ENCODE assay signal across 8 cellular contexts in the genomic region with DNA sequence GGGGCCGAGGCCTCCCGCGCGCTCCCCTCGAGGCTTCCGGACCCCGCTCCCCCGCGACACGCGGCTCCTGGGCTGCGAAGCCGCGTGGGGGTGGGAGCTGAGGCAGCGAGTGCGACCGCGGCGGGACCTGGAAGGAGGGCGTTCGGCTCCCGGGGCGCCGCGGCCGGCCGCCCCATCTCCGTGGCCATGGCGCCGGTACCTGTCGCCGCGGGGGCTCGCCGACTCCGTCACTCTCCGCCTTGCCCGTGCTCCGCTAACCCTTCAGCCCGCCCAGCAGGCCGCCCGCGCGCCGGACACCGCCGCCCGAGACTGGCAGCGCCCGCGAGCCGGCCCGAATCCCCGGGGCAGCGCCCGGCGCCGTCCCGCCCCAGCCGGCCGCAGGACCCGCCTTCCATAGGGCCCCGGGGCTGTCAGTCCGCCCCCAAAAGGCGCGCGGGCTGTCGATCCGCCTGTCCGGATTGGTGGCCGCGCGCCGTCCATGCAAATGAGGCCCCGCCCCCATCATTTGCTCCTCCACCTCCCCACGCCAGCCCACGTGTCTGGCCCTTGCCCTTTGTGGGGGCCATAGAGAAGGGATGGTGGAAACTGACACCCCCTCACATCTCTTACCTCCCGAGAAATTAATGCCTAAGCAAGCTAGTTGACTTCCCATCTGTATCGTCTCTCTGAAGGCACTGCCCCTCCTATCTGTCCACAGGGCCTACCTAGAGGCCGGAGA. TPM values are rescaled to one million over a fixed set of nuclear protein-coding genes. Genes with fewer than 3 reads are reported as not detected.
DNase-seq lines count a peak whose midpoint lies in the region; ATAC-seq and TF ChIP-seq lines count a peak whose summit lies in the region.

TSS of gene FKBP5 (minus strand) at position 311 of the 718 bp plus-strand sequence. CDS start 46,091 bp downstream, outside the sequence.

- peak within 1 kb of the TSS; percentile 88 for H3K4me3 Mint-ChIP-seq in GM23338
- peak within 1 kb of the TSS; percentile 90 for H3K4me3 Mint-ChIP-seq in activated naive CD8-positive, alpha-beta T cell treated with anti-CD3 and anti-CD28 coated beads, Interleukin-2, amount 50 U/mL, for 24 hours

- peak; percentile 92 for DNase-seq in ELR (ENCODE audit: low read depth)
- peak; percentile 96 for DNase-seq in GM23338 (ENCODE audit: low spot score)
- peak; percentile 88 for DNase-seq in LoVo (ENCODE audit: low spot score)
- peak; percentile 83 for DNase-seq in SW480 (ENCODE audit: low spot score)
- peak; percentile 94 for DNase-seq in activated naive CD8-positive, alpha-beta T cell treated with anti-CD3 and anti-CD28 coated beads, Interleukin-2, amount 50 U/mL, for 24 hours
- peak; percentile 95 to 96 for DNase-seq in cardiac muscle cell (ENCODE audit: low read depth in 1 of 2, low spot score in 1 of 2)
- peak; percentile 90 for DNase-seq in pons (ENCODE audit: low spot score)
- DNase-seq in transverse colon: peak; percentile 97

- in situ Hi-C loops in transverse colon (cut with MboI; ENCODE audit: low pct_ligation_motif_present in 1 of 4, low pct_unique_long_range_greater_than_20kb in 1 of 4, low sequenced_read_pairs in 3 of 4): no loop called here

- no peaks in the 10 kb centered on the region for H3K36me3 ChIP-seq in GM23338 (ENCODE audit: insufficient read depth)
- H3K36me3 ChIP-seq in cardiac muscle cell: no peaks in the 10 kb centered on the region
- peaks cover 0 to 6% (median 2%) of the 10 kb centered on the region in 4 donors for H3K36me3 ChIP-seq in transverse colon

- H3K27ac Mint-ChIP-seq in GM23338: peak within 1 kb of the TSS; percentile 8; the same call in 1 of the 2 replicates
- H3K27ac Mint-ChIP-seq in activated naive CD8-positive, alpha-beta T cell treated with anti-CD3 and anti-CD28 coated beads, Interleukin-2, amount 50 U/mL, for 24 hours: peak within 1 kb of the TSS; percentile 94

- no peaks in the 10 kb centered on the region for H3K9me3 Mint-ChIP-seq in GM23338
- no peaks in the 10 kb centered on the region for H3K9me3 Mint-ChIP-seq in activated naive CD8-positive, alpha-beta T cell treated with anti-CD3 and anti-CD28 coated beads, Interleukin-2, amount 50 U/mL, for 24 hours

- peaks cover 14% of the 10 kb centered on the region; the same call in 1 of the 2 replicates for H3F3A ChIP-seq in GM23338 (replicated peaks; ENCODE audit: low read depth)

- peaks cover 20% of the 10 kb centered on the region for H3K27me3 ChIP-seq in GM23338 (ENCODE audit: insufficient read depth)
- no peaks in the 10 kb centered on the region for H3K27me3 ChIP-seq in cardiac muscle cell
- no peaks in the 10 kb centered on the region for H3K27me3 ChIP-seq in transverse colon

- H3K27me3 Mint-ChIP-seq in GM23338 (ENCODE audit: insufficient read depth, low read depth, poor library complexity): peaks cover 9% of the 10 kb centered on the region
- H3K27me3 Mint-ChIP-seq in activated naive CD8-positive, alpha-beta T cell treated with anti-CD3 and anti-CD28 coated beads, Interleukin-2, amount 50 U/mL, for 24 hours: no peaks in the 10 kb centered on the region

- H3K9me3 ChIP-seq in cardiac muscle cell (ENCODE audit: low read depth): no peaks in the 10 kb centered on the region
- H3K9me3 ChIP-seq in transverse colon: no peaks in the 10 kb centered on the region

- peaks cover 14% of the 10 kb centered on the region for H4K20me1 ChIP-seq in GM23338 (replicated peaks; ENCODE audit: insufficient read depth)

- peak; percentile 81 for TF ChIP-seq POLR2A in transverse colon (IDR thresholded peaks at IDR 0.05)

- H3K4me2 ChIP-seq in GM23338: peak within 1 kb of the TSS; percentile 98

- H3K4me3 ChIP-seq in GM23338 (peak within 1 kb of the TSS; percentile 85), cardiac muscle cell (peak within 1 kb of the TSS; percentile 94), transverse colon (peak within 1 kb of the TSS; percentile 84 to 98 (median 92))

- no peak for TF ChIP-seq CTCF in GM23338 (conservative IDR thresholded peaks at IDR 0.05; ENCODE audit: low read depth in 2 of 2)
- TF ChIP-seq CTCF in cardiac muscle cell (IDR thresholded peaks at IDR 0.05; ENCODE audit: low read depth, low read length): no peak
- peak in 1 of 5 experiments; percentile 24 for TF ChIP-seq CTCF in transverse colon (IDR thresholded peaks at IDR 0.05)

- WGBS in transverse colon (ENCODE audit: low coverage in 1 of 2), 2 donors: 4% methylated on average over 32 of the region's 80 CpGs; no CpG with 5 or more reads in 1 of the 2 donors

- H3K79me2 ChIP-seq in GM23338 (replicated peaks; ENCODE audit: insufficient read depth): peaks cover 38% of the 10 kb centered on the region

- intact Hi-C loops in transverse colon (cut with DNase I; ENCODE audit: low total_unique reads): loop anchor here (2.0 to 10.0 kb wide), 2 partner anchors 38 to 104 kb away; no protein-coding TSS in a partner anchor

- H2AFZ ChIP-seq in GM23338: peak within 1 kb of the TSS; percentile 98

- H3K27ac ChIP-seq in GM23338 (ENCODE audit: low read depth): peak within 1 kb of the TSS; percentile 63; the same call in 1 of the 2 replicates
- peak within 1 kb of the TSS; percentile 83 for H3K27ac ChIP-seq in cardiac muscle cell
- H3K27ac ChIP-seq in transverse colon: peak within 1 kb of the TSS; percentile 97 to 99 (median 98)

- H3K36me3 Mint-ChIP-seq in GM23338 (ENCODE audit: low read depth): no peaks in the 10 kb centered on the region; the same call in 2 of the 3 replicates
- H3K36me3 Mint-ChIP-seq in activated naive CD8-positive, alpha-beta T cell treated with anti-CD3 and anti-CD28 coated beads, Interleukin-2, amount 50 U/mL, for 24 hours (ENCODE audit: low read depth): peaks cover 5% of the 10 kb centered on the region

- peak; percentile 93 for ATAC-seq in GM23338
- peak; percentile 93 for ATAC-seq in activated naive CD8-positive, alpha-beta T cell treated with anti-CD3 and anti-CD28 coated beads, Interleukin-2, amount 50 U/mL, for 24 hours

- H3K4me1 ChIP-seq in GM23338 (ENCODE audit: insufficient read depth) (peaks cover 15% of the 10 kb centered on the region), cardiac muscle cell (ENCODE audit: low read depth) (peaks cover 19% of the 10 kb centered on the region), transverse colon (peaks cover 18 to 37% (median 30%) of the 10 kb centered on the region in 4 donors)

- H3K4me1 Mint-ChIP-seq in GM23338: peaks cover 5% of the 10 kb centered on the region
- H3K4me1 Mint-ChIP-seq in activated naive CD8-positive, alpha-beta T cell treated with anti-CD3 and anti-CD28 coated beads, Interleukin-2, amount 50 U/mL, for 24 hours: peaks cover 15% of the 10 kb centered on the region

- TF ChIP-seq EP300 in transverse colon (IDR thresholded peaks at IDR 0.05; ENCODE audit: low read depth): no peak

- no peaks in the 10 kb centered on the region for H3K9me2 ChIP-seq in GM23338 (ENCODE audit: insufficient read depth)

TF ChIP-seq in GM23338, 12 proteins besides CTCF, POLR2A, EP300 and RAD21:
- TF ChIP-seq CREB1 (CRISPR knock-in tag; IDR thresholded peaks at IDR 0.05; ENCODE audit: low read depth) (peak; percentile 40; the same call in 1 of the 2 replicates), EZH2 (IDR thresholded peaks at IDR 0.05; ENCODE audit: low read depth, unreplicated experiment) (no peak), POLR2AphosphoS5 (IDR thresholded peaks at IDR 0.05; ENCODE audit: low read depth) (peak; percentile 74)

RNA-seq across cellular contexts. Expression of gene FKBP5, which starts in this region (rescaled TPM):
- 24.3 and 28.6 TPM in 2 replicates for total RNA-seq in GM23338 (2014; rRNA removed; shearing (Covaris generic))
- 17.7 and 19.8 TPM in 2 replicates for polyA plus RNA-seq in GM23338 (2016; fragmentation: Nextera tagmentation; extraction: Ambion mirVana)
- 20.5 and 32.4 TPM in 2 replicates for total RNA-seq in cardiac muscle cell
- polyA plus RNA-seq in cardiac muscle cell: 53.0 and 89.7 TPM in 2 replicates
- total RNA-seq in transverse colon: 100 to 1,000 TPM in 3 of 4 donors, 10 to 100 TPM in 1; 82.8 to 299 (median 254) TPM

Comparison
In these comparisons a context has a peak if more than half of its experiments do, and no peak if none do; other contexts are left out.
1. Peak in every context shown above with its lines: DNase-seq, ATAC-seq, H3K4me3 ChIP-seq and H3K27ac ChIP-seq.